Comparison of ENCODE assay signal across 10 cellular contexts in the genomic region with DNA sequence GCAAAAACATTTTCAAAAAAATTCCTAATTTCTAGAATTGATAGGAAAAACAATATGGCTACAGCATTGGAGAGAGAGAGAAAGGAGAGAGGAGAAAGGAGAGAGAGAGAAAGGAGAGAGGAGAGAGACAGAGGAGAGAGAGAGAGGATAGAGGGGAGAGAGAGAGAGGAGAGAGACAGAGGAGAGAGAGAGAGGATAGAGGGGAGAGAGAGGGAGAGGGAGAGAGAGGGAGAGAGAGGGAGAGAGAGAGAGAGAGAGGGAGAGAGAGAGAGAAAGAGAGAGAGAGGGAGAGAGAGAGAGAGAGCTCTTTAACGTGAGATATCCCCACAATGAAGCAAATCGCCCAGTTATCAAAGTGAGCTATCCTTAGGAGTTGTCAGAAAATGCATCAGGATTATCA. TPM values are rescaled to one million over a fixed set of nuclear protein-coding genes. Genes with fewer than 3 reads are reported as not detected.
"Had no signal": no experiment of that assay in that cellular context is flagged by ENCODE, and none has a peak within 500 bp of the region (broad histone marks: within the 10 kb centered on the region; RNA-seq: fewer than 3 reads in every experiment).

No MANE protein-coding gene starts in this region.

- H3K4me3 Mint-ChIP-seq: GM23338, H9, HFFc6 had no signal

- H3K4me2 ChIP-seq: GM23338 had no signal

- H3K27ac ChIP-seq: HL-60 had no signal

- H3K9me3 Mint-ChIP-seq: GM23338, H9, HFFc6 had no signal

- H3K4me3 ChIP-seq: GM23338, K562 had no signal

- FAIRE-seq: H1, H54, K562 had no signal

- H2AFZ ChIP-seq: GM23338 had no signal

- ATAC-seq: GM23338, K562 had no signal

- H3K27ac Mint-ChIP-seq: GM23338, H9, HFFc6 had no signal

- DNase-seq: H9, HCEC 1CT, HFFc6, IMR-90 had no signal

RNA-seq across cellular contexts. Expression of gene TYR, which starts 0.7 kb away (rescaled TPM):
- total RNA-seq: GM23338, H1, H9, HFFc6, HT1080, IMR-90, K562 had no signal
- polyA plus RNA-seq: H1, IMR-90, K562 had no signal
